ENCODE assay signal across 8 cellular contexts in genomic region chr7:127393370-127394058, GRCh38. TPM values are rescaled to one million over a fixed set of nuclear protein-coding genes. Genes with fewer than 3 reads are reported as not detected.
DNase-seq lines count a peak whose midpoint lies in the region; ATAC-seq and TF ChIP-seq lines count a peak whose summit lies in the region.

No MANE protein-coding gene starts in this region.

- POLR2A ChIA-PET in PC-3 (lab: Charles Lee; ENCODE audit: unreplicated experiment): no interaction called here

- peaks cover 11% of the 10 kb centered on the region for H3K9me3 Mint-ChIP-seq in activated CD4-positive, alpha-beta T cell treated with anti-CD3 and anti-CD28 coated beads, Interleukin-2, amount 10 ng/mL, durations not matched to agents 24 days and 14 days
- H3K9me3 Mint-ChIP-seq in effector memory CD8-positive, alpha-beta T cell: no peaks in the 10 kb centered on the region
- no peaks in the 10 kb centered on the region for H3K9me3 Mint-ChIP-seq in naive B cell

- peak overlapping the region; percentile 16; the same call in 1 of the 2 replicates for H3K9ac ChIP-seq in PC-3 (ENCODE audit: low read length)

- no peaks in the 10 kb centered on the region for H3F3A ChIP-seq in PC-3 (ENCODE audit: low read length, unreplicated experiment)

- CTCF ChIA-PET in PC-3 (lab: Charles Lee): no interaction called here

- intact Hi-C loops in activated CD4-positive, alpha-beta T cell treated with anti-CD3 and anti-CD28 coated beads, Interleukin-2, amount 10 ng/mL, durations not matched to agents 24 days and 14 days (cut with micrococcal nuclease): loop anchor here (1.0 to 5.0 kb wide), 4 partner anchors 21 to 259 kb away; partner anchors contain the start of genes GRM8 and SND1
- intact Hi-C loops in PC-3 (cut with micrococcal nuclease): loop anchor here (5.0 kb wide), 3 partner anchors 44 to 141 kb away; partner anchors contain the start of gene GRM8

- H3K27ac ChIP-seq in PC-3 (ENCODE audit: low read length): no peak overlapping the region

- peak overlapping the region; percentile 92 for H3K4me2 ChIP-seq in PC-3 (ENCODE audit: low read length)

- H2AFZ ChIP-seq in PC-3 (ENCODE audit: low read length): peak overlapping the region; percentile 91

- ATAC-seq in PC-3 (no peak), naive B cell (ENCODE audit: low read depth in 2 of 2) (no peak)
- no peak for ATAC-seq in effector memory CD8-positive, alpha-beta T cell (replicated peaks)

- peak overlapping the region; percentile 97 for H3K4me3 Mint-ChIP-seq in activated CD4-positive, alpha-beta T cell treated with anti-CD3 and anti-CD28 coated beads, Interleukin-2, amount 10 ng/mL, durations not matched to agents 24 days and 14 days
- H3K4me3 Mint-ChIP-seq in effector memory CD8-positive, alpha-beta T cell: peak overlapping the region; percentile 96 to 98
- peak overlapping the region; percentile 89 to 99 (median 96) for H3K4me3 Mint-ChIP-seq in naive B cell

- peaks cover 43% of the 10 kb centered on the region for H3K4me1 Mint-ChIP-seq in activated CD4-positive, alpha-beta T cell treated with anti-CD3 and anti-CD28 coated beads, Interleukin-2, amount 10 ng/mL, durations not matched to agents 24 days and 14 days
- peaks cover 20 to 33% of the 10 kb centered on the region in 2 donors for H3K4me1 Mint-ChIP-seq in effector memory CD8-positive, alpha-beta T cell (ENCODE audit: low read depth in 2 of 2)
- H3K4me1 Mint-ChIP-seq in naive B cell: peaks cover 31 to 46% (median 39%) of the 10 kb centered on the region in 3 donors

- H3K27ac Mint-ChIP-seq in activated CD4-positive, alpha-beta T cell treated with anti-CD3 and anti-CD28 coated beads, Interleukin-2, amount 10 ng/mL, durations not matched to agents 24 days and 14 days: peak overlapping the region; percentile 94
- peak overlapping the region; percentile 96 to 100 for H3K27ac Mint-ChIP-seq in effector memory CD8-positive, alpha-beta T cell
- peak overlapping the region; percentile 94 to 99 (median 96) for H3K27ac Mint-ChIP-seq in naive B cell

- TF ChIP-seq CTCF in PC-3 (conservative IDR thresholded peaks at IDR 0.05; ENCODE audit: low read depth, low read length): no peak

- H3K4me1 ChIP-seq in PC-3 (ENCODE audit: insufficient read depth, low read length): peaks cover 21% of the 10 kb centered on the region

- peak overlapping the region; percentile 99 for H3K4me3 ChIP-seq in PC-3 (ENCODE audit: low read length)

- peaks cover 3% of the 10 kb centered on the region; the same call in 1 of the 2 replicates for H3K27me3 ChIP-seq in PC-3 (ENCODE audit: low read length)

- peaks cover 40% of the 10 kb centered on the region for H3K79me2 ChIP-seq in PC-3 (ENCODE audit: low read length)

- peaks cover 12% of the 10 kb centered on the region; the same call in 1 of the 2 replicates for H3K36me3 ChIP-seq in PC-3 (ENCODE audit: low read depth, low read length)

- H3K9me3 ChIP-seq in PC-3 (ENCODE audit: low read length): no peaks in the 10 kb centered on the region

- no TSS peak for BruUV-seq in PC-3 (replicated peaks; lab: Mats Ljungman, UMichigan)

- no peaks in the 10 kb centered on the region for H4K20me1 ChIP-seq in PC-3 (ENCODE audit: low read length)

- peaks cover 32% of the 10 kb centered on the region for H3K36me3 Mint-ChIP-seq in activated CD4-positive, alpha-beta T cell treated with anti-CD3 and anti-CD28 coated beads, Interleukin-2, amount 10 ng/mL, durations not matched to agents 24 days and 14 days (ENCODE audit: low read depth)
- peaks cover 47% of the 10 kb centered on the region for H3K36me3 Mint-ChIP-seq in effector memory CD8-positive, alpha-beta T cell (ENCODE audit: insufficient read depth)
- peaks cover 8 to 16% of the 10 kb centered on the region in 2 donors for H3K36me3 Mint-ChIP-seq in naive B cell

- DNase-seq in activated CD4-positive, alpha-beta T cell treated with anti-CD3 and anti-CD28 coated beads, Interleukin-2, amount 10 ng/mL, durations not matched to agents 24 days and 14 days: no peak
- DNase-seq in activated CD4-positive, alpha-beta T cell treated with anti-CD3 and anti-CD28 coated beads for 4 hours: no peak
- no peak for DNase-seq in PC-3
- no peak for DNase-seq in effector memory CD8-positive, alpha-beta T cell
- DNase-seq in naive B cell: no peak
- no peak for DNase-seq in stimulated activated CD4-positive, alpha-beta T cell treated with anti-CD3 and anti-CD28 coated beads, Interleukin-4, amount 100 ng/mL, for 24 hours
- DNase-seq in AML-193 (lab: John Stamatoyannopoulos, UW): no peak
- no peak for DNase-seq in globus pallidus (ENCODE audit: low spot score)

- H3K27me3 Mint-ChIP-seq in activated CD4-positive, alpha-beta T cell treated with anti-CD3 and anti-CD28 coated beads, Interleukin-2, amount 10 ng/mL, durations not matched to agents 24 days and 14 days: peaks cover 4% of the 10 kb centered on the region
- H3K27me3 Mint-ChIP-seq in effector memory CD8-positive, alpha-beta T cell: no peaks in the 10 kb centered on the region
- no peaks in the 10 kb centered on the region for H3K27me3 Mint-ChIP-seq in naive B cell

- H3K9me2 ChIP-seq in PC-3 (replicated peaks; ENCODE audit: low read length): no peaks in the 10 kb centered on the region

RNA-seq across cellular contexts. Expression of gene ZNF800, which starts 1.0 kb away (rescaled TPM):
- total RNA-seq in activated CD4-positive, alpha-beta T cell treated with anti-CD3 and anti-CD28 coated beads, Interleukin-2, amount 10 ng/mL, durations not matched to agents 24 days and 14 days: 40.9 and 42.2 TPM in 2 replicates
- 13.2 and 18.5 TPM in 2 replicates for total RNA-seq in PC-3 (2014; rRNA removed)
- 10 to 100 TPM; 24.4 to 64.4 (median 58.4) TPM for polyA plus RNA-seq in naive B cell (ENCODE audit: low read depth in 6 of 6)
